In the genomic region with DNA sequence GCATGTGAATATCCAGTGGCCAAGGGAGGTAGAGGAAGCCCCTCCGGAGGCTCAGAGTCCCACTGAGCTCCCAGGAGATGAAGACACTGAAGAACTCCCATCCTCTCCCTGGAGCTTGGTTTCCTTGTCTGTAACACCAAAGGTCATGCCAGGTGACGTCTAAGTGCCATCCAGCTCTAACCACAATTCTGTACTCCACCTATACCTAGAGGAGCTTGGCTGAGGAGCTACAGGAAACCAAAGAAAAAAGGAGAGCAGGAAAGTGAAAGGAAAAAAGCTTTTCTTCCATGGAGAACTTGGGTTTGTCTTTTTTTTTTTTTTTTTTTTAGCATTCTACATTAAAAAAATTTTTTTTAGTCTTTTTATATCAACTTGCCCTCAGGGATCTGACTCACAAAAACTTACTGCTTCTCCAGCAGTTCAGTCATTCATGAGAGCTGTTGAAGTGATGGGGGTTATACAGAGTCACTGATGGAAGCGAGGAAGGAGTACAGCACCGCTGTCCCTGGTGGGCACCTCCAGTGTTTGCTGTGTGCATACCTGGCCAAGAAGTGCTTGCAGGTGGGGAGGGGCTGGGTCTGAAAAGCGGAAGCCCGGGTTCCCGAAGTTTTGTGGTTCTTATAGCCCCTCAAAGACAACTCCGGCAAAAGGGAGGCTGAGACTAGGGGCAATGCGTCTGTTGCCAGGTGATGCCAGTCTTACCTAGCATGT, we compare ENCODE assay signal across 14 cellular contexts. TPM values are rescaled to one million over a fixed set of nuclear protein-coding genes. Genes with fewer than 3 reads are reported as not detected.
DNase-seq lines count a peak whose midpoint lies in the region; TF ChIP-seq lines count a peak whose summit lies in the region.
"Had no signal": no experiment of that assay in that cellular context is flagged by ENCODE, and none has a peak within 500 bp of the region (broad histone marks: within the 10 kb centered on the region; RNA-seq: fewer than 3 reads in every experiment).

No MANE protein-coding gene starts in this region.

- no peak for TF ChIP-seq POLR2A in breast epithelium (IDR thresholded peaks at IDR 0.05)
- no peak for TF ChIP-seq POLR2A in stomach (IDR thresholded peaks at IDR 0.05)

- intact Hi-C loops in breast epithelium (cut with DNase I; ENCODE audit: low total_unique reads), result loop anchor here (10.0 kb wide), 1 partner anchor 98 kb away; a partner anchor contains a TSS
- intact Hi-C loops in stomach (cut with DNase I; ENCODE audit: low total_unique reads), result no loop called here

- no peak for TF ChIP-seq CTCF in breast epithelium (IDR thresholded peaks at IDR 0.05)
- TF ChIP-seq CTCF in right atrium auricular region (IDR thresholded peaks at IDR 0.05), result no peak
- no peak for TF ChIP-seq CTCF in stomach (IDR thresholded peaks at IDR 0.05)

- DNase-seq in GM03348 (ENCODE audit: low spot score), result peak; percentile 29
- no peak for DNase-seq in breast epithelium (ENCODE audit: low spot score in 2 of 2)
- DNase-seq in right atrium auricular region (ENCODE audit: low spot score), result no peak
- DNase-seq in stomach, result no peak
- DNase-seq in effector CD4-positive, alpha-beta T cell, result no peak
- DNase-seq in stimulated activated CD8-positive, alpha-beta memory T cell treated with anti-CD3 and anti-CD28 coated beads, Interleukin-4, amount 100 ng/mL, for 48 hours, result no peak
- no peak for DNase-seq in KBM-7
- DNase-seq in NCI-H526 (lab: John Stamatoyannopoulos, UW), result no peak
- DNase-seq: activated CD8-positive, alpha-beta memory T cell treated with anti-CD3 and anti-CD28 coated beads, Interleukin-2, amount 50 U/mL, for 48 hours; NCI-H1092; NCI-H69; spleen had no signal

- 87 to 90% (median 89%) methylated on average over 9 of the region's 9 CpGs for WGBS in stomach, 5 donors

- no peaks in the 10 kb centered on the region for H3K9me3 ChIP-seq in breast epithelium
- H3K9me3 ChIP-seq in right atrium auricular region, result no peaks in the 10 kb centered on the region
- H3K9me3 ChIP-seq in stomach, result no peaks in the 10 kb centered on the region
- H3K9me3 ChIP-seq: BLaER1 treated with 17β-estradiol and CSF1 and Interleukin-3, amounts not matched to agents 10 nM and 100 nM; spleen had no signal

- no peak overlapping the region for H3K4me3 ChIP-seq in breast epithelium
- H3K4me3 ChIP-seq in right atrium auricular region, result no peak overlapping the region
- no peak overlapping the region for H3K4me3 ChIP-seq in stomach
- H3K4me3 ChIP-seq: adrenal gland; BLaER1 treated with 17β-estradiol and CSF1 and Interleukin-3, amounts not matched to agents 10 nM and 100 nM; spleen had no signal

- H3K27me3 ChIP-seq in breast epithelium, result no peaks in the 10 kb centered on the region
- no peaks in the 10 kb centered on the region for H3K27me3 ChIP-seq in right atrium auricular region
- no peaks in the 10 kb centered on the region for H3K27me3 ChIP-seq in stomach
- H3K27me3 ChIP-seq: adrenal gland; BLaER1 treated with 17β-estradiol and CSF1 and Interleukin-3, amounts not matched to agents 10 nM and 100 nM; spleen had no signal

- H3K36me3 ChIP-seq in breast epithelium (no peaks in the 10 kb centered on the region), right atrium auricular region (no peaks in the 10 kb centered on the region), stomach (no peaks in the 10 kb centered on the region)
- H3K36me3 ChIP-seq: adrenal gland; BLaER1 treated with 17β-estradiol and CSF1 and Interleukin-3, amounts not matched to agents 10 nM and 100 nM; spleen had no signal

- in situ Hi-C loops in KBM-7 (cut with MboI; ENCODE audit: low pct_unique_long_range_greater_than_20kb, low sequenced_read_pairs), result no loop called here

- H3K27ac ChIP-seq in breast epithelium (peak overlapping the region; percentile 60 to 89), right atrium auricular region (peak overlapping the region; percentile 71 to 79), stomach (peak overlapping the region in 4 of 5 donors; percentile 67 to 87 (median 72))
- H3K27ac ChIP-seq: BLaER1 treated with 17β-estradiol and CSF1 and Interleukin-3, amounts not matched to agents 10 nM and 100 nM had no signal

- no peak for TF ChIP-seq EP300 in stomach (IDR thresholded peaks at IDR 0.05)

- peaks cover 8 to 13% of the 10 kb centered on the region in 2 donors for H3K4me1 ChIP-seq in breast epithelium
- peaks cover 0 to 54% of the 10 kb centered on the region in 2 donors for H3K4me1 ChIP-seq in right atrium auricular region
- peaks cover 0 to 45% (median 12%) of the 10 kb centered on the region in 4 donors for H3K4me1 ChIP-seq in stomach

RNA-seq across cellular contexts. Expression of a gene that starts 46.0 kb away (rescaled TPM):
- total RNA-seq in breast epithelium, result 10 to 100 TPM in 2 of 3 donors, 1 to 10 TPM in 1; 5.6 to 14.9 (median 13.8) TPM
- total RNA-seq in right atrium auricular region, result 1 to 10 TPM; 5.4 to 8.8 TPM
- total RNA-seq in stomach, result 10 to 100 TPM in 2 of 5 donors, 1 to 10 TPM in 2, not detected in 1; 6.4 to 22.8 (median 9.2) TPM
- 1 to 10 TPM; 1.6 to 2.2 (median 1.7) TPM for polyA plus RNA-seq in stomach
